Comparison of ENCODE assay signal across 8 cellular contexts in genomic region chr1:216750031-216750627, GRCh38. TPM values are rescaled to one million over a fixed set of nuclear protein-coding genes. Genes with fewer than 3 reads are reported as not detected.
DNase-seq lines count a peak whose midpoint lies in the region; ATAC-seq, FAIRE-seq and TF ChIP-seq lines count a peak whose summit lies in the region.

No MANE protein-coding gene starts in this region.

- H3K27ac Mint-ChIP-seq in activated CD4-positive, alpha-beta T cell treated with anti-CD3 and anti-CD28 coated beads for 36 hours, result no peak overlapping the region

- DNase-seq in GM12892 (ENCODE audit: insufficient read length), result no peak
- DNase-seq in HPDE6-E6E7 (ENCODE audit: extremely low spot score), result peak; percentile 19
- DNase-seq in NCI-H82 (lab: John Stamatoyannopoulos, UW), result peak; percentile 91
- DNase-seq in cerebellar cortex (ENCODE audit: low spot score), result peak; percentile 61
- no peak for DNase-seq in left lung
- no peak for DNase-seq in activated CD4-positive, alpha-beta T cell treated with anti-CD3 and anti-CD28 coated beads for 36 hours
- no peak for DNase-seq in activated T-cell treated with anti-CD3 and anti-CD28 coated beads, Interleukin-2, amount 50 U/mL, for 48 hours

- H3K4me1 Mint-ChIP-seq in activated CD4-positive, alpha-beta T cell treated with anti-CD3 and anti-CD28 coated beads for 36 hours, result no peaks in the 10 kb centered on the region

- POLR2A ChIA-PET in activated CD4-positive, alpha-beta T cell treated with anti-CD3 and anti-CD28 coated beads for 36 hours (lab: Charles Lee), result no interaction called here

- no peaks in the 10 kb centered on the region for H3K9me3 ChIP-seq in left lung

- no peak overlapping the region for H3K27ac ChIP-seq in left lung

- H3K4me1 ChIP-seq in left lung, result no peaks in the 10 kb centered on the region

- no peaks in the 10 kb centered on the region for H3K9me3 Mint-ChIP-seq in activated CD4-positive, alpha-beta T cell treated with anti-CD3 and anti-CD28 coated beads for 36 hours (ENCODE audit: low read depth)

- intact Hi-C loops in left lung (cut with DNase I), result no loop called here
- intact Hi-C loops in activated CD4-positive, alpha-beta T cell treated with anti-CD3 and anti-CD28 coated beads for 36 hours (cut with DNase I, micrococcal nuclease), result loop anchor here in 1 of 2 experiments (5.0 kb wide), 1 partner anchor 997 kb away; no protein-coding TSS in a partner anchor

- no peaks in the 10 kb centered on the region for H3K27me3 Mint-ChIP-seq in activated CD4-positive, alpha-beta T cell treated with anti-CD3 and anti-CD28 coated beads for 36 hours

- ATAC-seq in left lung (peak; percentile 87), GM18870 (IDR thresholded peaks at IDR 0.05; ENCODE audit: unreplicated experiment) (no peak)
- ATAC-seq in activated CD4-positive, alpha-beta T cell treated with anti-CD3 and anti-CD28 coated beads for 36 hours, result no peak

- CTCF ChIA-PET in activated CD4-positive, alpha-beta T cell treated with anti-CD3 and anti-CD28 coated beads for 36 hours (lab: Charles Lee), result interaction anchor here (0.6 kb wide), 1 partner anchor 334 kb away, joined by 3 read pairs; no protein-coding TSS in a partner anchor

- H3K4me3 Mint-ChIP-seq in activated CD4-positive, alpha-beta T cell treated with anti-CD3 and anti-CD28 coated beads for 36 hours, result no peak overlapping the region

- no peaks in the 10 kb centered on the region for H3K36me3 ChIP-seq in left lung

- no peak for TF ChIP-seq POLR2A in GM12892 (IDR thresholded peaks at IDR 0.05; ENCODE audit: low read depth, low read length)

- no peak overlapping the region for H3K4me3 ChIP-seq in left lung

- H3K36me3 Mint-ChIP-seq in activated CD4-positive, alpha-beta T cell treated with anti-CD3 and anti-CD28 coated beads for 36 hours (ENCODE audit: low read depth), result no peaks in the 10 kb centered on the region

- H3K27me3 ChIP-seq in left lung, result no peaks in the 10 kb centered on the region

- FAIRE-seq in GM12892 (lab: Jason Lieb, UNC), result peak; percentile 17

- peak; percentile 40 to 41 for TF ChIP-seq CTCF in left lung (IDR thresholded peaks at IDR 0.05)

RNA-seq across cellular contexts. Expression of gene ESRRG, which starts 26.9 kb away (rescaled TPM):
- not detected for polyA plus RNA-seq in GM12892 (2012; ENCODE audit: missing spikeins)
- under 1 TPM; 0.29 to 0.63 TPM for total RNA-seq in left lung
- total RNA-seq in activated CD4-positive, alpha-beta T cell treated with anti-CD3 and anti-CD28 coated beads for 36 hours, result not detected

Comparison
In these comparisons a context has a peak if more than half of its experiments do, and no peak if none do; other contexts are left out.
1. DNase-seq: peak in HPDE6-E6E7 (single experiment), NCI-H82 (single experiment) and cerebellar cortex (single experiment); none in GM12892 (single experiment), left lung (0 of 2), activated CD4-positive, alpha-beta T cell treated with anti-CD3 and anti-CD28 coated beads for 36 hours (single experiment) and activated T-cell treated with anti-CD3 and anti-CD28 coated beads, Interleukin-2, amount 50 U/mL, for 48 hours (0 of 2).